In the genomic region with DNA sequence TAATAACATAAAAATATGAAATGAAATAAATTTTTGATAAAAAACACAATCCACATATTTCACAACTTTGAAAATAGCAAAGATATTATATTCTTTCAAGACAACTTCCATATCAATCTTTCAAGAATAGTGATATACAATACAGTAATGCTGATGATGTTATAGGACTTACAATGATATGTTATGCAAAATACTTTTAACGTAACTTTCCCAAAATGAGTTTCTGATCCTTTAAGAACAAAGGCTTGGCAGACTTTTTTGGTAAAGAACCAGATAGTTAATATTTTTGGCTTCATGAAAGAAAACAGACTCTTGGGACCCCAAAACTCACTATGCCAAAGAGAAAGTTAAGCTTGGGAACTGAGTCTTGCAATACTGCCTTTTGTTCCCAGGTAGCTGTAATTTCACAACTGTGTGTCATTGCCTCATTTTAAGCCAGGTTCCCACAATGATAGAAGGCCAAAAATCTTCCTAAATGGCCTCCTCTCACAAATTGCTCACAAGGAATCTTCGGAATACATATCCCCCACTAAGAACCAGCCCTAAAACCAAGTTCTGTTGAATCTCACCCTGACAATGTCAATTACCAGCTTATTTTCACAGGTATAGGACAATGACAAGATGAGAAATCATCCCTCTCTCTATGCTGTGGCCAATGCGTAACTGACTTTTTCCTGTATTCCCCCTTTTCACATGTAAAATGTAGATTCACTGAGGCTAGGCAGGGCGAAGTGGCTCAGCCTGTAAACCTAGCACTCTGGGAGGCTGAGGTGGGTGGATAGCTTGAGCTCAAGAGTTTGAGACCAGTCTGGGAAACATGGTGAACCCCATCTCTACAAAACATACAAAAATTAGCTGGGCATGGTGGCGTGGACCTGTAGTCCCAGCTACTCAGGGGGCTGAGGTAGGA, we compare ENCODE assay signal across 15 cellular contexts. TPM values are rescaled to one million over a fixed set of nuclear protein-coding genes. Genes with fewer than 3 reads are reported as not detected.
DNase-seq lines count a peak whose midpoint lies in the region; FAIRE-seq and TF ChIP-seq lines count a peak whose summit lies in the region.
"Had no signal": no experiment of that assay in that cellular context is flagged by ENCODE, and none has a peak within 500 bp of the region (broad histone marks: within the 10 kb centered on the region; RNA-seq: fewer than 3 reads in every experiment).

No MANE protein-coding gene starts in this region.

- H3K27me3 ChIP-seq in breast epithelium (no peaks in the 10 kb centered on the region), endothelial cell of umbilical vein (ENCODE audit: control insufficient read depth in 2 of 2, insufficient read depth in 2 of 2, low read length in 2 of 2) (no peaks in the 10 kb centered on the region), muscle layer of duodenum (ENCODE audit: low read depth, low read length) (no peaks in the 10 kb centered on the region), tibial artery (no peaks in the 10 kb centered on the region)

- no peak overlapping the region for H3K4me2 ChIP-seq in endothelial cell of umbilical vein (ENCODE audit: insufficient read depth, low read length)

- H3K4me3 Mint-ChIP-seq in MCF 10A (ENCODE audit: unreplicated experiment) = no peak overlapping the region
- H3K4me3 Mint-ChIP-seq: natural killer cell had no signal

- H3K4me1 Mint-ChIP-seq in MCF 10A (ENCODE audit: insufficient read depth, unreplicated experiment) = no peaks in the 10 kb centered on the region

- peaks cover 64% of the 10 kb centered on the region for H3K36me3 Mint-ChIP-seq in MCF 10A (ENCODE audit: insufficient read depth, unreplicated experiment)

- H3K4me3 ChIP-seq in breast epithelium = no peak overlapping the region
- no peak overlapping the region for H3K4me3 ChIP-seq in endothelial cell of umbilical vein (replicated peaks in 1 of 3; ENCODE audit: insufficient read depth in 1 of 3, low read depth in 1 of 3, low read length in 3 of 3)
- no peak overlapping the region for H3K4me3 ChIP-seq in muscle layer of duodenum (ENCODE audit: low read depth in 1 of 2, low read length in 2 of 2)
- no peak overlapping the region for H3K4me3 ChIP-seq in tibial artery

- H3K27ac Mint-ChIP-seq in MCF 10A (ENCODE audit: low read depth, unreplicated experiment) = no peak overlapping the region
- H3K27ac Mint-ChIP-seq: activated T-helper 2 cell treated with anti-CD3 and anti-CD28 coated beads, Interferon-gamma antibody, Interleukin-2, Interleukin-4, amounts not matched to agents 10 μg/mL and 5 μg/mL and 100 μg/mL, durations not matched to agents 14 hours and 24 hours and 36 hours; natural killer cell had no signal

- H3K27ac ChIP-seq in breast epithelium (peak overlapping the region; percentile 39 to 67), endothelial cell of umbilical vein (ENCODE audit: insufficient read depth, low read depth, low read length) (peak overlapping the region; percentile 10), muscle layer of duodenum (ENCODE audit: low read length) (peak overlapping the region; percentile 12), tibial artery (peak overlapping the region; percentile 38 to 59)
- H3K27ac ChIP-seq: epithelial cell of prostate had no signal

- H3K4me1 ChIP-seq in breast epithelium (no peaks in the 10 kb centered on the region), endothelial cell of umbilical vein (ENCODE audit: control insufficient read depth, extremely low read depth, insufficient read depth, low read length) (peaks cover 8% of the 10 kb centered on the region), muscle layer of duodenum (ENCODE audit: control insufficient read depth in 1 of 2, insufficient read depth in 2 of 2, low read length in 2 of 2) (peaks cover 0 to 12% of the 10 kb centered on the region in 2 donors), tibial artery (peaks cover 0 to 23% (median 12%) of the 10 kb centered on the region in 4 donors)

- intact Hi-C loops in breast epithelium (cut with DNase I; ENCODE audit: low total_unique reads) (no loop called here), MCF 10A (cut with micrococcal nuclease) (no loop called here), endothelial cell of umbilical vein (cut with micrococcal nuclease) (no loop called here), tibial artery (cut with DNase I; ENCODE audit: low total_unique reads) (no loop called here)

- FAIRE-seq in endothelial cell of umbilical vein (lab: Jason Lieb, UNC) (peak; percentile 54), HTR-8/SVneo (lab: Jason Lieb, UNC) (no peak)
- FAIRE-seq: A204.1, RCC 7860 had no signal

- no peaks in the 10 kb centered on the region for H4K20me1 ChIP-seq in endothelial cell of umbilical vein (replicated peaks; ENCODE audit: control insufficient read depth, extremely low read depth, insufficient read depth, low read length)

- DNase-seq in breast epithelium (ENCODE audit: low spot score in 2 of 2) (no peak), MCF 10A (ENCODE audit: unreplicated experiment) (no peak), endothelial cell of umbilical vein (ENCODE audit: low read depth, low spot score) (no peak), tibial artery (no peak), globus pallidus (ENCODE audit: low spot score) (no peak), NCI-H1436 treated with DMSO at 0.1 percent for 48 hours (lab: John Stamatoyannopoulos, UW) (no peak), HTR-8/SVneo (ENCODE audit: insufficient read length, low spot score) (no peak)
- DNase-seq: activated CD4-positive, alpha-beta T cell treated with anti-CD3 and anti-CD28 coated beads for 48 hours; natural killer cell; NCI-H1417 treated with DMSO at 0.1 percent for 48 hours had no signal

- dilution Hi-C loops in endothelial cell of umbilical vein (cut with MboI; ENCODE audit: extremely low pct_ligation_motif_present, low sequenced_read_pairs) = no loop called here

- TF ChIP-seq POLR2A in breast epithelium (IDR thresholded peaks at IDR 0.05) (no peak), endothelial cell of umbilical vein (IDR thresholded peaks at IDR 0.05; ENCODE audit: low read depth, low read length) (no peak)

- H3K36me3 ChIP-seq in breast epithelium = peaks cover 10% of the 10 kb centered on the region
- H3K36me3 ChIP-seq in endothelial cell of umbilical vein (ENCODE audit: control insufficient read depth in 2 of 2, extremely low read depth in 1 of 2, insufficient read depth in 2 of 2, low read length in 2 of 2) = peaks cover under 1 to 10% of the 10 kb centered on the region in 2 experiments
- peaks cover 14 to 27% of the 10 kb centered on the region in 2 donors for H3K36me3 ChIP-seq in muscle layer of duodenum (ENCODE audit: control insufficient read depth in 1 of 2, insufficient read depth in 2 of 2, low read length in 2 of 2)
- peaks cover 44 to 67% (median 51%) of the 10 kb centered on the region in 3 donors for H3K36me3 ChIP-seq in tibial artery

- no peaks in the 10 kb centered on the region for H3K9me1 ChIP-seq in endothelial cell of umbilical vein (replicated peaks; ENCODE audit: control insufficient read depth, extremely low read depth, insufficient read depth, low read length)

- no peak overlapping the region for H2AFZ ChIP-seq in endothelial cell of umbilical vein (ENCODE audit: low read depth, low read length)

- no peak overlapping the region for H3K9ac ChIP-seq in endothelial cell of umbilical vein (replicated peaks; ENCODE audit: extremely low read depth, insufficient read depth, low read length)

- POLR2A ChIA-PET in MCF 10A (lab: Yijun Ruan, JAX) = interaction anchor here (0.8 to 1.2 kb wide), 2 partner anchors 9 to 11 kb away, joined by 3 to 4 read pairs; no protein-coding TSS in a partner anchor
- POLR2A ChIA-PET in endothelial cell of umbilical vein (lab: Charles Lee) = no interaction called here

- H3K9me3 ChIP-seq in breast epithelium (no peaks in the 10 kb centered on the region), endothelial cell of umbilical vein (replicated peaks; ENCODE audit: control insufficient read depth, insufficient read depth, low read length) (no peaks in the 10 kb centered on the region), muscle layer of duodenum (ENCODE audit: control insufficient read depth in 1 of 2, low read length in 2 of 2) (no peaks in the 10 kb centered on the region), tibial artery (no peaks in the 10 kb centered on the region)

- CTCF ChIA-PET in MCF 10A (lab: Yijun Ruan, JAX) = interaction anchor here (0.7 kb wide), 1 partner anchor 106 kb away, joined by 3 read pairs; no protein-coding TSS in a partner anchor
- CTCF ChIA-PET in endothelial cell of umbilical vein (lab: Charles Lee) = no interaction called here

- H3K27me3 Mint-ChIP-seq in MCF 10A (ENCODE audit: insufficient read depth, unreplicated experiment) = no peaks in the 10 kb centered on the region

- TF ChIP-seq CTCF in breast epithelium (IDR thresholded peaks at IDR 0.05) (no peak), MCF 10A (IDR thresholded peaks at IDR 0.05; ENCODE audit: unreplicated experiment) (no peak), endothelial cell of umbilical vein (IDR thresholded peaks at IDR 0.05; ENCODE audit: extremely low read depth in 1 of 2, insufficient read depth in 1 of 2, low read depth in 1 of 2, low read length in 2 of 2) (no peak), tibial artery (IDR thresholded peaks at IDR 0.05) (no peak)

- H3K79me2 ChIP-seq in endothelial cell of umbilical vein (ENCODE audit: control insufficient read depth, insufficient read depth, low read length) = no peaks in the 10 kb centered on the region

- H3K9me3 Mint-ChIP-seq in MCF 10A (ENCODE audit: unreplicated experiment) = no peaks in the 10 kb centered on the region
- H3K9me3 Mint-ChIP-seq: activated T-helper 2 cell treated with anti-CD3 and anti-CD28 coated beads, Interferon-gamma antibody, Interleukin-2, Interleukin-4, amounts not matched to agents 10 μg/mL and 5 μg/mL and 100 μg/mL, durations not matched to agents 14 hours and 24 hours and 36 hours; natural killer cell had no signal

- BruUV-seq in MCF 10A (replicated peaks; lab: Mats Ljungman, UMichigan) (no TSS peak), endothelial cell of umbilical vein (replicated peaks; lab: Mats Ljungman, UMichigan) (no TSS peak)

TF ChIP-seq in endothelial cell of umbilical vein, 7 proteins besides CTCF, POLR2A, EP300 and RAD21 (continues in another document):
- TF ChIP-seq JUN (IDR thresholded peaks at IDR 0.05; ENCODE audit: borderline replicate concordance, insufficient read depth, insufficient read length, low read depth) = no peak
- no peak for TF ChIP-seq POLR2AphosphoS5 (IDR thresholded peaks at IDR 0.05; ENCODE audit: insufficient read depth, low read depth, low read length)
- no peak for TF ChIP-seq FOS (IDR thresholded peaks at IDR 0.05; ENCODE audit: borderline replicate concordance, insufficient read depth, low read length)

RNA-seq across cellular contexts. Expression of gene STRN, which starts 54.8 kb away (rescaled TPM):
- total RNA-seq in breast epithelium (10 to 100 TPM; 27.2 to 35.1 (median 32.5) TPM), MCF 10A (2022) (24.9 and 25.3 TPM in 2 replicates), endothelial cell of umbilical vein (32.6 and 33.4 TPM in 2 replicates)
- 6.7 and 7.6 TPM in 2 replicates for polyA plus RNA-seq in endothelial cell of umbilical vein
- 8.1 and 8.3 TPM in 2 replicates for polyA plus RNA-seq in endothelial cell of umbilical vein (2011; cell fraction: cytosol; rRNA removed)
- 15.6 and 20.4 TPM in 2 replicates for polyA plus RNA-seq in endothelial cell of umbilical vein (2011; cell fraction: nucleus; rRNA removed)
- polyA plus RNA-seq in endothelial cell of umbilical vein (2012) = 15.9 and 22.0 TPM in 2 replicates
- 33.3 and 34.2 TPM in 2 replicates for polyA minus RNA-seq in endothelial cell of umbilical vein
- 15.2 TPM for polyA minus RNA-seq in endothelial cell of umbilical vein (2011; cell fraction: cytosol; rRNA and poly(A)+ RNA removed)
- 27.1 and 32.7 TPM in 2 replicates for polyA minus RNA-seq in endothelial cell of umbilical vein (2011; cell fraction: nucleus; rRNA and poly(A)+ RNA removed)
